In the genomic region with DNA sequence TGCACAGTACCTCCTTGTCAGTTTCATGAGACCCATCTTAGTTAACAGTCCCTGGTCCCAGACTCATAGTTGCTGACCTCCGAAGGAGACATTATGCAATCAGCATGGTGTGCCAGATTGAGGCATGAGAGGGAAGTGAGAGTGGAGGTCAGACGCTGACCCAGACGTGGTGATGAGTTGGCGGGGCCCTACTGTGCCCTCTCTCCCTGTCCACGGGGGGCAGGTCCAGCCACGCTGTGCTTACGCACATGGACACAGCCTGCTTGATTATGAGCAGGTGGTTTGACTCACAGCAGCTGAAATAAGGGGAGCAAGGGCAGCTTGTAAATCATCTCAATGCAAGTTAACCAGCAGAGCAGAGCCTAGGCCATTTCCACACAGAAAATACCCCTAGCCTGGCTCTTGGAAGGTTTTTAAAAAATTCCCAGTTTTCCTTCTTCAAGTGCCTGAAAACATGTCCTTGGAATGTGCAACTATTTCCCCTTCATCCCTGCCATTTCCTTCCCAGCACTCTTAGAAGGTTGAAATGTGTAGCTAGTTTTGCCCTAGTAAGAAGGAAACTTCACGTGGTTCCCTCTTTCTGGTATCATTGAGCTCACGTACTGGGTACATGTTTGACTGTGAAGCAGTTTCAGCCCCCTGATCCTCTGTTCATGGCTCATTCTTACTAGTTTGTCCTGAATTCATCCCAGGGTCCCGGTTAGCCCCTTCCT, we compare ENCODE assay signal across 8 cellular contexts.
DNase-seq lines count a peak whose midpoint lies in the region; ATAC-seq and TF ChIP-seq lines count a peak whose summit lies in the region.

No MANE protein-coding gene starts in this region.

- H3K9me3 ChIP-seq in CD4-positive, CD25-positive, alpha-beta regulatory T cell (ENCODE audit: control insufficient read depth in 2 of 2, low read length in 2 of 2) = no peaks in the 10 kb centered on the region
- H3K9me3 ChIP-seq in MG63 = peaks cover 4% of the 10 kb centered on the region; the same call in 1 of the 2 replicates

- peaks cover 0 to 2% (median 0%) of the 10 kb centered on the region in 7 donors for H3K9me3 Mint-ChIP-seq in CD4-positive, CD25-positive, alpha-beta regulatory T cell

- no peak overlapping the region for H3K4me3 ChIP-seq in CD4-positive, CD25-positive, alpha-beta regulatory T cell (ENCODE audit: low read depth, low read length)
- H3K4me3 ChIP-seq in MG63 = no peak overlapping the region
- no peak overlapping the region for H3K4me3 ChIP-seq in fibroblast of villous mesenchyme (ENCODE audit: low read depth, low read length)

- intact Hi-C loops in sciatic nerve (cut with DNase I) = no loop called here

- H3K4me3 Mint-ChIP-seq in CD4-positive, CD25-positive, alpha-beta regulatory T cell = peak overlapping the region in 1 of 4 donors; percentile 11

- no peaks in the 10 kb centered on the region for H3K4me1 ChIP-seq in CD4-positive, CD25-positive, alpha-beta regulatory T cell (ENCODE audit: control insufficient read depth, insufficient read depth, low read length, poor library complexity, severe bottlenecking)

- H3K4me1 Mint-ChIP-seq in CD4-positive, CD25-positive, alpha-beta regulatory T cell = peaks cover 0 to 6% (median 2%) of the 10 kb centered on the region in 4 donors

- no peaks in the 10 kb centered on the region for H3K27me3 Mint-ChIP-seq in CD4-positive, CD25-positive, alpha-beta regulatory T cell

- TF ChIP-seq CTCF in fibroblast of villous mesenchyme (IDR thresholded peaks at IDR 0.05; ENCODE audit: insufficient read depth, low read depth, low read length) = no peak

- H3K36me3 ChIP-seq in CD4-positive, CD25-positive, alpha-beta regulatory T cell (ENCODE audit: control insufficient read depth, insufficient read depth, low read length) = peaks cover 98% of the 10 kb centered on the region
- H3K36me3 ChIP-seq in MG63 = no peaks in the 10 kb centered on the region

- DNase-seq in CD4-positive, CD25-positive, alpha-beta regulatory T cell = no peak
- DNase-seq in MG63 (peak; percentile 38), fibroblast of villous mesenchyme (ENCODE audit: low read depth) (peak; percentile 94), sciatic nerve (ENCODE audit: low spot score) (no peak), epidermal melanocyte (ENCODE audit: insufficient read length, low spot score) (no peak), NCI-H187 (lab: John Stamatoyannopoulos, UW) (no peak)
- DNase-seq in activated T-cell treated with anti-CD3 and anti-CD28 coated beads, Interleukin-2, amount 50 U/mL, for 48 hours = no peak

- peak; percentile 28 to 47 for ATAC-seq in CD4-positive, CD25-positive, alpha-beta regulatory T cell (ENCODE audit: low read depth in 2 of 2)
- ATAC-seq in GM21447 (IDR thresholded peaks at IDR 0.05; ENCODE audit: unreplicated experiment) (peak; percentile 61), sciatic nerve (peak; percentile 91)

- H3K27ac Mint-ChIP-seq in CD4-positive, CD25-positive, alpha-beta regulatory T cell = peak overlapping the region in 1 of 3 donors; percentile 41

- H3K27me3 ChIP-seq in CD4-positive, CD25-positive, alpha-beta regulatory T cell (ENCODE audit: control insufficient read depth, insufficient read depth, low read length) = no peaks in the 10 kb centered on the region
- no peaks in the 10 kb centered on the region for H3K27me3 ChIP-seq in MG63

- peaks cover 75% of the 10 kb centered on the region for H3K36me3 Mint-ChIP-seq in CD4-positive, CD25-positive, alpha-beta regulatory T cell

- no peak overlapping the region for H3K27ac ChIP-seq in CD4-positive, CD25-positive, alpha-beta regulatory T cell (ENCODE audit: insufficient read depth, low read length, poor library complexity, severe bottlenecking)

Comparison
In these comparisons a context has a peak if more than half of its experiments do, and no peak if none do; other contexts are left out.
1. ATAC-seq: peak in every context shown above with its lines; median percentile 91 in sciatic nerve; 61 in GM21447; 38 in CD4-positive, CD25-positive, alpha-beta regulatory T cell.
2. DNase-seq: peak in MG63 (single experiment) and fibroblast of villous mesenchyme (single experiment); none in CD4-positive, CD25-positive, alpha-beta regulatory T cell (0 of 3), sciatic nerve (single experiment), epidermal melanocyte (single experiment), NCI-H187 (0 of 2) and activated T-cell treated with anti-CD3 and anti-CD28 coated beads, Interleukin-2, amount 50 U/mL, for 48 hours (0 of 2).